Comparison of ENCODE assay signal across 8 cellular contexts in the genomic region with DNA sequence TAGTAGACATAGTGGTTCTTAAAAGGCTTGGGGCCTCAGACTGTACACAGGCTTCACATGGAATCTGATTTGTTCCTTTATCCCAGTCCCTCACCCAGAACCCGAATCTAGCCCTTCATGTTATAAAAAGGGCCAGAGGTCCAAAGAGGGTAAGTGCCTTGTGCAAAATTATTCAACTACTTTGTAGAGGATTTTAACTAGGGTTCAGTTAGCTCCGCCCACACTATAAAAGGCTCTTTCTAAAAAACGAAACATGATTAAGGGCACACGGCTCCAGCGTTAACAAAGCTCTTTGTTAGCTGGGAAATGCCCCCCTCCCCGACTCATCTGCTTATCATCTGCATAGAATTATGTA. TPM values are rescaled to one million over a fixed set of nuclear protein-coding genes. Genes with fewer than 3 reads are reported as not detected.
A peak's percentile ranks its signal among the peaks of the same experiment; 100 is the strongest.
DNase-seq lines count a peak whose midpoint lies in the region; ATAC-seq, FAIRE-seq and TF ChIP-seq lines count a peak whose summit lies in the region.

No MANE protein-coding gene starts in this region.

- no peaks in the 10 kb centered on the region for H3K9me3 ChIP-seq in HepG2 (ENCODE audit: low read length)
- no peaks in the 10 kb centered on the region for H3K9me3 ChIP-seq in transverse colon

- no peak for TF ChIP-seq RAD21 in HepG2 (CRISPR knock-in tag; IDR thresholded peaks at IDR 0.05)

- H2AFZ ChIP-seq in HepG2 (ENCODE audit: low read length), result no peak overlapping the region

- H3K4me2 ChIP-seq in HepG2 (ENCODE audit: low read depth, low read length), result peak overlapping the region; percentile 97

- no peak overlapping the region for H3K27ac ChIP-seq in HepG2 (ENCODE audit: extremely low read length, insufficient read depth, low read length)
- H3K27ac ChIP-seq in transverse colon, result peak overlapping the region; percentile 93 to 98 (median 97)

- H3K36me3 ChIP-seq in HepG2 (replicated peaks in 1 of 2; ENCODE audit: control insufficient read depth in 1 of 2, insufficient read depth in 2 of 2, low read length in 2 of 2) (no peaks in the 10 kb centered on the region), transverse colon (peaks cover 0 to 4% (median 0%) of the 10 kb centered on the region in 4 donors)

- in situ Hi-C loops in HepG2 (cut with HindIII; ENCODE audit: extremely low pct_ligation_motif_present, low pct_unique_long_range_greater_than_20kb), result loop anchor here (10.0 kb wide), 1 partner anchor 64 kb away; no protein-coding TSS in a partner anchor
- in situ Hi-C loops in transverse colon (cut with MboI; ENCODE audit: low pct_ligation_motif_present in 1 of 4, low pct_unique_long_range_greater_than_20kb in 1 of 4, low sequenced_read_pairs in 3 of 4), result loop anchor here (5.0 to 25.0 kb wide), 5 partner anchors 168 to 533 kb away; no protein-coding TSS in a partner anchor

- no peaks in the 10 kb centered on the region for H3K9me3 Mint-ChIP-seq in activated naive CD4-positive, alpha-beta T cell treated with anti-CD3 and anti-CD28 coated beads for 36 hours
- H3K9me3 Mint-ChIP-seq in activated T-helper 17 cell treated with anti-CD3 and anti-CD28 coated beads, Interleukin-2, amount 50 U/mL, for 72 hours, result no peaks in the 10 kb centered on the region

- 0 out of 2 replicates have a peak overlapping the region, but pooled peaks have one; percentile 7 for H3K9ac ChIP-seq in HepG2 (ENCODE audit: insufficient read depth, low read depth, low read length)

- 14% methylated on average over 6 of the region's 6 CpGs for WGBS in HepG2 (ENCODE audit: low lambda C conversion rate)
- WGBS in transverse colon (ENCODE audit: low coverage in 1 of 2), 2 donors, result 0 to 6% methylated on average over 4 to 6 of the region's 6 CpGs

- no peaks in the 10 kb centered on the region for H3K79me2 ChIP-seq in HepG2 (ENCODE audit: insufficient read depth, low read length)

- intact Hi-C loops in activated naive CD4-positive, alpha-beta T cell treated with anti-CD3 and anti-CD28 coated beads for 36 hours (cut with micrococcal nuclease), result loop anchor here (1.0 to 2.0 kb wide), 4 partner anchors 66 to 533 kb away; no protein-coding TSS in a partner anchor
- intact Hi-C loops in HepG2 (cut with micrococcal nuclease; ENCODE audit: unreplicated experiment) (loop anchor here (1.0 to 5.0 kb wide), 4 partner anchors 108 to 533 kb away; partner anchors contain the start of gene CRADD), transverse colon (cut with DNase I; ENCODE audit: low total_unique reads) (loop anchor here (2.0 to 10.0 kb wide), 2 partner anchors 64 to 530 kb away; no protein-coding TSS in a partner anchor)

- H3K4me3 ChIP-seq in HepG2 (replicated peaks in 1 of 3; ENCODE audit: insufficient read depth in 1 of 3, low read depth in 2 of 3, low read length in 3 of 3), result peak overlapping the region; percentile 64 to 81 (median 71)
- H3K4me3 ChIP-seq in transverse colon, result peak overlapping the region; percentile 10 to 92 (median 70)

- TF ChIP-seq CTCF in HepG2 (CRISPR knock-in tag; IDR thresholded peaks at IDR 0.05) (no peak), transverse colon (IDR thresholded peaks at IDR 0.05) (no peak)

- H3K4me1 ChIP-seq in HepG2 (ENCODE audit: insufficient read depth, low read length) (peaks cover 30% of the 10 kb centered on the region), transverse colon (peaks cover 0 to 28% (median 21%) of the 10 kb centered on the region in 4 donors)

- BruUV-seq in HepG2 (replicated peaks; lab: Mats Ljungman, UMichigan), result no TSS peak

- peaks cover 3 to 24% of the 10 kb centered on the region in 2 experiments; a peak in 4 of 5 replicates for H3K27me3 ChIP-seq in HepG2 (ENCODE audit: control insufficient read depth in 1 of 2, insufficient read depth in 2 of 2, low read length in 2 of 2)
- H3K27me3 ChIP-seq in transverse colon, result no peaks in the 10 kb centered on the region

- no peak for FAIRE-seq in HepG2 (lab: Jason Lieb, UNC)

- H3K4me1 Mint-ChIP-seq in activated naive CD4-positive, alpha-beta T cell treated with anti-CD3 and anti-CD28 coated beads for 36 hours (ENCODE audit: low read depth), result peaks cover 13% of the 10 kb centered on the region
- H3K4me1 Mint-ChIP-seq in activated T-helper 17 cell treated with anti-CD3 and anti-CD28 coated beads, Interleukin-2, amount 50 U/mL, for 72 hours, result peaks cover 19% of the 10 kb centered on the region

- no peaks in the 10 kb centered on the region for H4K20me1 ChIP-seq in HepG2 (ENCODE audit: insufficient read depth, low read length)

- CTCF ChIA-PET in activated naive CD4-positive, alpha-beta T cell treated with anti-CD3 and anti-CD28 coated beads for 36 hours (lab: Charles Lee), result interaction anchor here (0.6 to 10.3 kb wide), 24 partner anchors 11 to 537 kb away, joined by 3 to 152 read pairs (median 4); no protein-coding TSS in a partner anchor
- CTCF ChIA-PET in HepG2 (lab: Yijun Ruan, JAX; ENCODE audit: low intra/inter-chr PET ratio, low total read pairs), result interaction anchor here (0.8 to 1.2 kb wide), 4 partner anchors 66 to 533 kb away, joined by 3 to 5 read pairs (median 4); no protein-coding TSS in a partner anchor

- peaks cover 15% of the 10 kb centered on the region for H3K27me3 Mint-ChIP-seq in activated naive CD4-positive, alpha-beta T cell treated with anti-CD3 and anti-CD28 coated beads for 36 hours (ENCODE audit: low read depth)
- no peaks in the 10 kb centered on the region for H3K27me3 Mint-ChIP-seq in activated T-helper 17 cell treated with anti-CD3 and anti-CD28 coated beads, Interleukin-2, amount 50 U/mL, for 72 hours

- POLR2A ChIA-PET in HepG2 (lab: Yijun Ruan, JAX), result interaction anchor here (1.1 to 1.3 kb wide), 3 partner anchors 42 to 533 kb away, joined by 3 to 7 read pairs (median 3); partner anchors contain the start of gene CRADD

- DNase-seq in activated naive CD4-positive, alpha-beta T cell treated with anti-CD3 and anti-CD28 coated beads for 36 hours, result no peak
- no peak for DNase-seq in activated naive CD4-positive, alpha-beta T cell treated with Interleukin-2 at 50 U/mL for 16 hours
- DNase-seq in HepG2 (ENCODE audit: low spot score) (no peak), transverse colon (no peak), NCI-H2081 (lab: John Stamatoyannopoulos, UW) (no peak), erythroblast (lab: John Stamatoyannopoulos, UW) (no peak)

- H3K4me3 Mint-ChIP-seq in activated naive CD4-positive, alpha-beta T cell treated with anti-CD3 and anti-CD28 coated beads for 36 hours, result peak overlapping the region; percentile 83
- H3K4me3 Mint-ChIP-seq in activated T-helper 17 cell treated with anti-CD3 and anti-CD28 coated beads, Interleukin-2, amount 50 U/mL, for 72 hours, result peak overlapping the region; percentile 77

- H3K27ac Mint-ChIP-seq in activated naive CD4-positive, alpha-beta T cell treated with anti-CD3 and anti-CD28 coated beads for 36 hours, result no peak overlapping the region
- H3K27ac Mint-ChIP-seq in activated T-helper 17 cell treated with anti-CD3 and anti-CD28 coated beads, Interleukin-2, amount 50 U/mL, for 72 hours, result peak overlapping the region; percentile 59

- H3K36me3 Mint-ChIP-seq in activated naive CD4-positive, alpha-beta T cell treated with anti-CD3 and anti-CD28 coated beads for 36 hours (ENCODE audit: low read depth), result peaks cover 7% of the 10 kb centered on the region
- peaks cover 36% of the 10 kb centered on the region for H3K36me3 Mint-ChIP-seq in activated T-helper 17 cell treated with anti-CD3 and anti-CD28 coated beads, Interleukin-2, amount 50 U/mL, for 72 hours (ENCODE audit: low read depth)

- TF ChIP-seq EP300 in HepG2 (IDR thresholded peaks at IDR 0.05; ENCODE audit: low read depth in 2 of 2, low read length in 2 of 2), result no peak
- TF ChIP-seq EP300 in HepG2 (CRISPR knock-in tag; IDR thresholded peaks at IDR 0.05; ENCODE audit: borderline replicate concordance), result no peak
- TF ChIP-seq EP300 in transverse colon (IDR thresholded peaks at IDR 0.05; ENCODE audit: low read depth), result no peak

- ATAC-seq in activated T-helper 17 cell treated with anti-CD3 and anti-CD28 coated beads, Interleukin-2, amount 50 U/mL, for 72 hours (replicated peaks), result no peak
- no peak for ATAC-seq in HepG2
- no peak for ATAC-seq in GM18873 (IDR thresholded peaks at IDR 0.05; ENCODE audit: low FRiP score, unreplicated experiment)

- TF ChIP-seq POLR2A in HepG2 (IDR thresholded peaks at IDR 0.05; ENCODE audit: insufficient read depth in 1 of 2, low read depth in 2 of 2, low read length in 2 of 2) (no peak), transverse colon (IDR thresholded peaks at IDR 0.05) (no peak), erythroblast (IDR thresholded peaks at IDR 0.05; ENCODE audit: low read length) (no peak)

RNA-seq across cellular contexts. Expression of gene SOCS2, which starts 3.2 kb away (rescaled TPM):
- total RNA-seq in activated naive CD4-positive, alpha-beta T cell treated with anti-CD3 and anti-CD28 coated beads for 36 hours, result 10 to 100 TPM; 15.9 to 17.5 TPM
- 10 to 100 TPM; 29.4 to 36.6 TPM for total RNA-seq in activated T-helper 17 cell treated with anti-CD3 and anti-CD28 coated beads, Interleukin-2, amount 50 U/mL, for 72 hours
- total RNA-seq in HepG2 (2016; rRNA removed; fragmentation: Illumina TruSeq; extraction: Trizol) (1.5 and 2.4 TPM in 2 replicates), transverse colon (100 to 1,000 TPM in 2 of 4 donors, 10 to 100 TPM in 2; 45.5 to 213 (median 79.4) TPM)
- total RNA-seq in HepG2 (2016; cell fraction: cytosol; rRNA removed; fragmentation: Illumina TruSeq; extraction: Trizol; ENCODE audit: low read depth), result 0.53 and 0.61 TPM in 2 replicates
- 1.4 and 1.9 TPM in 2 replicates for total RNA-seq in HepG2 (2016; cell fraction: insoluble cytoplasmic fraction; rRNA removed; fragmentation: Illumina TruSeq; extraction: Trizol)
- total RNA-seq in HepG2 (2016; cell fraction: membrane; rRNA removed; fragmentation: Illumina TruSeq; extraction: Trizol), result 1.4 and 2.1 TPM in 2 replicates
- total RNA-seq in HepG2 (2016; cell fraction: nucleus; rRNA removed; fragmentation: Illumina TruSeq; extraction: Trizol), result 3.1 and 4.0 TPM in 2 replicates
- 0.62 and 0.89 TPM in 2 replicates for polyA plus RNA-seq in HepG2 (2011; rRNA removed)
- polyA plus RNA-seq in HepG2 (2011; cell fraction: cytosol; rRNA removed), result 0.51 and 0.54 TPM in 2 replicates
- 1.6 and 1.9 TPM in 2 replicates for polyA plus RNA-seq in HepG2 (2011; cell fraction: nucleus; rRNA removed)
- polyA plus RNA-seq in HepG2 (2012), result 0.39 and 0.57 TPM in 2 replicates
- 0.50 and 0.75 TPM in 2 replicates for polyA plus RNA-seq in HepG2 (2016; cell fraction: cytosol; fragmentation: Illumina TruSeq; extraction: Trizol; ENCODE audit: low read depth)
- polyA plus RNA-seq in HepG2 (2016; cell fraction: insoluble cytoplasmic fraction; fragmentation: Illumina TruSeq; extraction: Trizol; ENCODE audit: low read depth), result 2.4 and 2.5 TPM in 2 replicates
- polyA plus RNA-seq in HepG2 (2016; cell fraction: membrane; fragmentation: Illumina TruSeq; extraction: Trizol; ENCODE audit: low read depth), result 2.0 and 2.7 TPM in 2 replicates
- polyA plus RNA-seq in HepG2 (2016; cell fraction: nucleus; fragmentation: Illumina TruSeq; extraction: Trizol; ENCODE audit: insufficient read depth, low read depth), result 4.5 and 5.6 TPM in 2 replicates
- polyA minus RNA-seq in HepG2 (2011; rRNA and poly(A)+ RNA removed; ENCODE audit: low replicate concordance), result 0.60 and 0.96 TPM in 2 replicates
- 1.2 TPM in 1 of 2 replicates, not detected in the other for polyA minus RNA-seq in HepG2 (2011; cell fraction: cytosol; rRNA and poly(A)+ RNA removed)
- polyA minus RNA-seq in HepG2 (2011; cell fraction: nucleus; rRNA and poly(A)+ RNA removed), result 1.8 and 1.9 TPM in 2 replicates
